Comparison of ENCODE assay signal across 10 cellular contexts in genomic region chr4:87559090-87559837, GRCh38. TPM values are rescaled to one million over a fixed set of nuclear protein-coding genes. Genes with fewer than 3 reads are reported as not detected.
DNase-seq lines count a peak whose midpoint lies in the region; ATAC-seq, FAIRE-seq and TF ChIP-seq lines count a peak whose summit lies in the region.
"Had no signal": no experiment of that assay in that cellular context is flagged by ENCODE, and none has a peak within 500 bp of the region (broad histone marks: within the 10 kb centered on the region; RNA-seq: fewer than 3 reads in every experiment).

No MANE protein-coding gene starts in this region.

- H3K9ac ChIP-seq in kidney (ENCODE audit: low read length in 2 of 2) = no peak overlapping the region

- no peaks in the 10 kb centered on the region for H3K9me3 Mint-ChIP-seq in activated naive CD4-positive, alpha-beta T cell treated with anti-CD3 and anti-CD28 coated beads, Interleukin-2, amount 50 U/mL, for 72 hours

- no peak overlapping the region for H3K27ac Mint-ChIP-seq in activated naive CD4-positive, alpha-beta T cell treated with anti-CD3 and anti-CD28 coated beads, Interleukin-2, amount 50 U/mL, for 72 hours

- H3K27me3 ChIP-seq in WERI-Rb-1 (ENCODE audit: insufficient read depth, low read depth, severe bottlenecking) = no peaks in the 10 kb centered on the region
- H3K27me3 ChIP-seq: breast epithelium had no signal

- no peaks in the 10 kb centered on the region for H3K36me3 Mint-ChIP-seq in activated naive CD4-positive, alpha-beta T cell treated with anti-CD3 and anti-CD28 coated beads, Interleukin-2, amount 50 U/mL, for 72 hours

- H3K36me3 ChIP-seq in WERI-Rb-1 (no peaks in the 10 kb centered on the region), kidney (ENCODE audit: control insufficient read depth in 1 of 2, insufficient read depth in 2 of 2, low read length in 2 of 2) (no peaks in the 10 kb centered on the region)
- H3K36me3 ChIP-seq: breast epithelium had no signal

- intact Hi-C loops in kidney (cut with DNase I) = no loop called here

- FAIRE-seq in kidney (lab: Jason Lieb, UNC) = no peak

- no peak overlapping the region for H3K27ac ChIP-seq in WERI-Rb-1
- no peak overlapping the region for H3K27ac ChIP-seq in kidney (ENCODE audit: low read depth in 2 of 2, low read length in 2 of 2)
- H3K27ac ChIP-seq: HL-60 had no signal

- H3K4me3 ChIP-seq in WERI-Rb-1 (ENCODE audit: low read depth, low read length) (no peak overlapping the region), kidney (ENCODE audit: low read length in 2 of 2) (no peak overlapping the region)
- H3K4me3 ChIP-seq: breast epithelium had no signal

- DNase-seq in DMS53 treated with DMSO at 0.1 percent for 48 hours (lab: John Stamatoyannopoulos, UW; ENCODE audit: unreplicated experiment) = peak; percentile 74
- peak; percentile 89 for DNase-seq in OCI-M1 (lab: John Stamatoyannopoulos, UW)
- peak in 1 of 2 donors; percentile 38 for DNase-seq in activated naive CD4-positive, alpha-beta T cell treated with anti-CD3 and anti-CD28 coated beads, Interleukin-2, amount 50 U/mL, for 72 hours (ENCODE audit: low spot score in 2 of 2)
- peak; percentile 16 for DNase-seq in stimulated activated CD4-positive, alpha-beta T cell treated with anti-CD3 and anti-CD28 coated beads, Interleukin-4, amount 100 ng/mL, for 24 hours
- DNase-seq in WERI-Rb-1 = no peak
- no peak for DNase-seq in kidney

- no peak for TF ChIP-seq CTCF in WERI-Rb-1 (IDR thresholded peaks at IDR 0.05; ENCODE audit: low read depth, low read length)
- no peak for TF ChIP-seq CTCF in kidney (IDR thresholded peaks at IDR 0.05; ENCODE audit: borderline replicate concordance, extremely low read depth, insufficient read depth)

- H3K4me1 ChIP-seq in kidney (ENCODE audit: control insufficient read depth in 1 of 2, insufficient read depth in 1 of 2, low read depth in 1 of 2, low read length in 2 of 2) = no peaks in the 10 kb centered on the region
- H3K4me1 ChIP-seq: breast epithelium had no signal

- ATAC-seq in GM21367 (IDR thresholded peaks at IDR 0.05; ENCODE audit: unreplicated experiment) (peak; percentile 100), HG03469 (IDR thresholded peaks at IDR 0.05; ENCODE audit: unreplicated experiment) (peak; percentile 98)
- ATAC-seq in activated naive CD4-positive, alpha-beta T cell treated with anti-CD3 and anti-CD28 coated beads, Interleukin-2, amount 50 U/mL, for 72 hours = peak; percentile 81 to 91

- H3K9me3 ChIP-seq in WERI-Rb-1 (ENCODE audit: severe bottlenecking) (no peaks in the 10 kb centered on the region), kidney (ENCODE audit: control insufficient read depth in 1 of 2, low read length in 2 of 2) (no peaks in the 10 kb centered on the region)
- H3K9me3 ChIP-seq: breast epithelium had no signal

RNA-seq across cellular contexts. Expression of gene SPARCL1, which starts 30.1 kb away (rescaled TPM):
- not detected for total RNA-seq in activated naive CD4-positive, alpha-beta T cell treated with anti-CD3 and anti-CD28 coated beads, Interleukin-2, amount 50 U/mL, for 72 hours
- total RNA-seq in kidney = 322 TPM
- polyA plus RNA-seq in kidney (ENCODE audit: insufficient read depth, low read depth, low replicate concordance) = 87.4 TPM

RNA-seq across cellular contexts. Expression of gene DSPP, which starts 49.1 kb away (rescaled TPM):
- total RNA-seq in activated naive CD4-positive, alpha-beta T cell treated with anti-CD3 and anti-CD28 coated beads, Interleukin-2, amount 50 U/mL, for 72 hours = not detected
- not detected for total RNA-seq in kidney
- polyA plus RNA-seq in kidney (ENCODE audit: insufficient read depth, low read depth, low replicate concordance) = not detected

Comparison
In these comparisons a context has a peak if more than half of its experiments do, and no peak if none do; other contexts are left out.
1. DNase-seq: peak in DMS53 treated with DMSO at 0.1 percent for 48 hours (single experiment), OCI-M1 (single experiment) and stimulated activated CD4-positive, alpha-beta T cell treated with anti-CD3 and anti-CD28 coated beads, Interleukin-4, amount 100 ng/mL, for 24 hours (single experiment); none in WERI-Rb-1 (single experiment) and kidney (single experiment).
2. RNA of gene SPARCL1, which starts 30.1 kb away (total RNA-seq): 322 TPM in kidney (single experiment); not detected in activated naive CD4-positive, alpha-beta T cell treated with anti-CD3 and anti-CD28 coated beads, Interleukin-2, amount 50 U/mL, for 72 hours; every median in the first group is over 100 times any median in the second.
3. Peak in every context shown above with its lines, with median percentiles within 50 percentile points of each other: ATAC-seq.